In the genomic region with DNA sequence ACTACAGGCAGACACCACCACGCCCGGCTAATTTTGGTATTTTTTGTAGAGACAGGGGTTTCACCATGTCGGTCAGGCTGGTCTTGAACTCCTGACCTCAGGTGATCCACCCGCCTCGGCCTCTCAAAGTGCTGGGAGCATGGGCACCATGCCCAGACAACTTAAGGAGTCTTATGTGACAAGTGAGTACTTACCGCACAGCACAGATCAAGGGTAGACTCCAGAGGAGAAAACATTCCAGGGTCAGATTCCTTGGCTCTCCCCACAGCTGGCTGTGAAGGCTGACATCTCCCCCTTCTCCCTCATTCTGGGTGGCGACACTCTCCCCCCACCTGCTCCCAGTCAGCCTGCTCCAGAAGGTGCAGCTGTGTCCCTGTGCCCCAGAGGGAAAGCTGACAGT, we compare ENCODE assay signal across 1 cellular context.
TF ChIP-seq lines count a peak whose summit lies in the region.

No MANE protein-coding gene starts in this region.

TF ChIP-seq in endothelial cell of umbilical vein, 7 proteins besides CTCF, POLR2A, EP300 and RAD21:
- TF ChIP-seq, protein P1, sequence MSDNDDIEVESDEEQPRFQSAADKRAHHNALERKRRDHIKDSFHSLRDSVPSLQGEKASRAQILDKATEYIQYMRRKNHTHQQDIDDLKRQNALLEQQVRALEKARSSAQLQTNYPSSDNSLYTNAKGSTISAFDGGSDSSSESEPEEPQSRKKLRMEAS (IDR thresholded peaks at IDR 0.05; ENCODE audit: insufficient read depth, insufficient read length) = no peak
- no peak for TF ChIP-seq POLR2AphosphoS5 (IDR thresholded peaks at IDR 0.05; ENCODE audit: insufficient read depth, low read depth, low read length)
- no peak for TF ChIP-seq EZH2 (IDR thresholded peaks at IDR 0.05; ENCODE audit: borderline replicate concordance, low read depth, low read length, severe bottlenecking)
- TF ChIP-seq JUN (IDR thresholded peaks at IDR 0.05; ENCODE audit: borderline replicate concordance, insufficient read depth, insufficient read length, low read depth) = no peak
- no peak for TF ChIP-seq MYC (IDR thresholded peaks at IDR 0.05; ENCODE audit: low read depth, low read length)
- no peak for TF ChIP-seq FOS (IDR thresholded peaks at IDR 0.05; ENCODE audit: borderline replicate concordance, insufficient read depth, low read length)
- no peak for TF ChIP-seq GATA2 (IDR thresholded peaks at IDR 0.05; ENCODE audit: insufficient read depth, insufficient read length, low read depth, low read length)
